ENCODE assay signal across 8 cellular contexts in the genomic region with DNA sequence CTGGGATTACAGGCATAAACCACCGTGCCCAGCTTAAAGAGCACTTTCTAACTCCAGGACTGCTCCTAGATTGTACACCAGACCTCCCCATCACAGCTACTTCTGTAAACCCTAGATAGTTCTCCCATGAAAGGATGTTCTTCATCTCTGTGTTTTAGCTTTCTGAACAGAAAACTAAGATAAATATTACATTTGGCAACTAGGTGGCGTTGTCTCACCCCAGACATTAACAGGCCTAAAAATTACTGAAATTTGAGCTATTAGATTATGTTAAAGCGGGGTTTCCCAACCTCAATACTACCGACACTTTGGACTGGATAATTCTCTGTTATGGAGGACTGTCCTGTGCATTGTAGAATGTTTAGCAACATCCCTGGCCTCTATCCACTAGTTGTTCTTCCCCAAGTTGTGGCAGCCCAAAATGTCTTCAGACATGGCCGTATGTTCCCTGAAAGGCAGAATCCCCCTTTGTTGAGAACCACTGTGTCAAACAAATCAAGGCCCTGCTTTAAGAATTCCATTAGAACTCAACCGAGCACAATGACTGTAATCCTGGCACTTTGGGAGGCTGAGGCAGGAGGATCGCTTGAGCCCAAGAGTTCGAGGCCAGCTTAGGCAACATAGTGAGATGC. TPM values are rescaled to one million over a fixed set of nuclear protein-coding genes. Genes with fewer than 3 reads are reported as not detected.
DNase-seq lines count a peak whose midpoint lies in the region; ATAC-seq and TF ChIP-seq lines count a peak whose summit lies in the region.

No MANE protein-coding gene starts in this region.

- no peak for ATAC-seq in HG03442 (IDR thresholded peaks at IDR 0.05; ENCODE audit: unreplicated experiment)
- no peak for ATAC-seq in activated T-cell treated with anti-CD3 and anti-CD28 coated beads, Interleukin-2, amount 50 U/mL, for 72 hours (replicated peaks in 1 of 2)

- H2AFZ ChIP-seq in parathyroid adenoma, result no peak overlapping the region

- no peak overlapping the region for H3K4me2 ChIP-seq in parathyroid adenoma (ENCODE audit: low read length)

- H3K36me3 ChIP-seq in A673 (ENCODE audit: insufficient read depth, low read length, poor library complexity, severe bottlenecking) (no peaks in the 10 kb centered on the region), parathyroid adenoma (ENCODE audit: control insufficient read depth, insufficient read depth, low read length) (no peaks in the 10 kb centered on the region)

- no peak overlapping the region for H3K27ac ChIP-seq in A673 (ENCODE audit: low read depth, low read length, poor library complexity, severe bottlenecking)
- no peak overlapping the region for H3K27ac ChIP-seq in parathyroid adenoma

- peak; percentile 79 for TF ChIP-seq CTCF in A673 (conservative IDR thresholded peaks at IDR 0.05; ENCODE audit: low read depth, low read length)
- peak; percentile 70 for TF ChIP-seq CTCF in parathyroid adenoma (IDR thresholded peaks at IDR 0.05)

- no peak overlapping the region for H3K27ac Mint-ChIP-seq in activated T-cell treated with anti-CD3 and anti-CD28 coated beads, Interleukin-2, amount 50 U/mL, for 72 hours

- no peak overlapping the region for H3K9ac ChIP-seq in parathyroid adenoma

- H3K4me1 Mint-ChIP-seq in activated T-cell treated with anti-CD3 and anti-CD28 coated beads, Interleukin-2, amount 50 U/mL, for 72 hours (ENCODE audit: low read depth), result no peaks in the 10 kb centered on the region

- CTCF ChIA-PET in A673 (lab: Charles Lee), result interaction anchor here (0.6 to 1.6 kb wide), 9 partner anchors 10 to 1345 kb away, joined by 3 to 19 read pairs (median 5); a partner anchor contains a TSS

- BruUV-seq in A673 (replicated peaks; lab: Mats Ljungman, UMichigan), result no TSS peak

- no peaks in the 10 kb centered on the region for H3K79me2 ChIP-seq in parathyroid adenoma

- H3K9me3 ChIP-seq in A673 (ENCODE audit: low read depth, low read length, poor library complexity, severe bottlenecking) (no peaks in the 10 kb centered on the region), parathyroid adenoma (ENCODE audit: control insufficient read depth, low read length) (no peaks in the 10 kb centered on the region)

- H3K4me1 ChIP-seq in A673 (ENCODE audit: insufficient read depth, low read length, poor library complexity, severe bottlenecking), result peaks cover 7% of the 10 kb centered on the region
- H3K4me1 ChIP-seq in parathyroid adenoma, result no peaks in the 10 kb centered on the region

- H3K4me3 ChIP-seq in A673 (ENCODE audit: low read depth, low read length, poor library complexity, severe bottlenecking), result no peak overlapping the region
- no peak overlapping the region for H3K4me3 ChIP-seq in parathyroid adenoma (ENCODE audit: low read depth, low read length)

- no peaks in the 10 kb centered on the region for H3K36me3 Mint-ChIP-seq in activated T-cell treated with anti-CD3 and anti-CD28 coated beads, Interleukin-2, amount 50 U/mL, for 72 hours (ENCODE audit: insufficient read depth in 2 of 2)

- H3K27me3 Mint-ChIP-seq in activated T-cell treated with anti-CD3 and anti-CD28 coated beads, Interleukin-2, amount 50 U/mL, for 72 hours (ENCODE audit: low read depth), result no peaks in the 10 kb centered on the region

- POLR2A ChIA-PET in A673 (lab: Charles Lee; ENCODE audit: low non-redundant PET), result interaction anchor here (0.5 to 0.6 kb wide), 2 partner anchors 156 to 402 kb away, joined by 3 to 4 read pairs; no protein-coding TSS in a partner anchor

- intact Hi-C loops in A673 (cut with micrococcal nuclease; ENCODE audit: unreplicated experiment), result loop anchor here (1.0 to 10.0 kb wide), 3 partner anchors 89 to 682 kb away; no protein-coding TSS in a partner anchor

- no peaks in the 10 kb centered on the region for H3K27me3 ChIP-seq in A673 (replicated peaks; ENCODE audit: insufficient read depth, low read depth, low read length, poor library complexity)
- H3K27me3 ChIP-seq in parathyroid adenoma (ENCODE audit: control insufficient read depth, insufficient read depth, low read length), result no peaks in the 10 kb centered on the region

- peak; percentile 68 for DNase-seq in A673 (ENCODE audit: low spot score)
- peak; percentile 15 for DNase-seq in GM04504 (ENCODE audit: low read depth)
- DNase-seq in NOMO-1 (lab: John Stamatoyannopoulos, UW; ENCODE audit: unreplicated experiment in 2 of 2), result peak; percentile 6 to 38
- peak; percentile 44 for DNase-seq in epidermal melanocyte (ENCODE audit: insufficient read length, low spot score)
- no peak for DNase-seq in activated T-cell treated with anti-CD3 and anti-CD28 coated beads, Interleukin-2, amount 50 U/mL, for 72 hours
- DNase-seq in activated effector memory CD4-positive, alpha-beta T cell treated with Interleukin-2 at 50 U/mL for 16 hours, result no peak

- no peak overlapping the region for H3K4me3 Mint-ChIP-seq in activated T-cell treated with anti-CD3 and anti-CD28 coated beads, Interleukin-2, amount 50 U/mL, for 72 hours

- no peaks in the 10 kb centered on the region for H3K9me3 Mint-ChIP-seq in activated T-cell treated with anti-CD3 and anti-CD28 coated beads, Interleukin-2, amount 50 U/mL, for 72 hours

RNA-seq across cellular contexts. Expression of a gene that starts 19.1 kb away (rescaled TPM):
- total RNA-seq in A673 (2021), result not detected in 2 replicates
- total RNA-seq in activated T-cell treated with anti-CD3 and anti-CD28 coated beads, Interleukin-2, amount 50 U/mL, for 72 hours, result not detected

Comparison
In these comparisons a context has a peak if more than half of its experiments do, and no peak if none do; other contexts are left out.
1. DNase-seq: peak in A673 (single experiment), GM04504 (single experiment), NOMO-1 (2 of 2) and epidermal melanocyte (single experiment); none in activated T-cell treated with anti-CD3 and anti-CD28 coated beads, Interleukin-2, amount 50 U/mL, for 72 hours (0 of 2) and activated effector memory CD4-positive, alpha-beta T cell treated with Interleukin-2 at 50 U/mL for 16 hours (single experiment).